Comparison of ENCODE assay signal across 17 cellular contexts in genomic region chr9:37437010-37437409, GRCh38.
"Had no signal": no experiment of that assay in that cellular context is flagged by ENCODE, and none has a peak within 500 bp of the region (broad histone marks: within the 10 kb centered on the region; RNA-seq: fewer than 3 reads in every experiment).

No MANE protein-coding gene starts in this region.

- H3K4me3 ChIP-seq: coronary artery, esophagus muscularis mucosa, pancreas, tibial nerve had no signal

- H3K4me1 Mint-ChIP-seq: activated CD4-positive, alpha-beta T cell treated with anti-CD3 and anti-CD28 coated beads for 36 hours had no signal

- H3K27me3 Mint-ChIP-seq: activated CD4-positive, alpha-beta memory T cell treated with anti-CD3 and anti-CD28 coated beads for 36 hours; activated CD4-positive, alpha-beta T cell treated with anti-CD3 and anti-CD28 coated beads for 36 hours; naive thymus-derived CD8-positive, alpha-beta T cell had no signal

- H3K27ac Mint-ChIP-seq: activated CD4-positive, alpha-beta memory T cell treated with anti-CD3 and anti-CD28 coated beads for 36 hours; activated CD4-positive, alpha-beta T cell treated with anti-CD3 and anti-CD28 coated beads for 36 hours; activated naive CD4-positive, alpha-beta T cell treated with anti-CD3 and anti-CD28 coated beads for 36 hours; activated T-helper 2 cell treated with anti-CD3 and anti-CD28 coated beads, Interferon-gamma antibody, Interleukin-2, Interleukin-4, amounts not matched to agents 10 μg/mL and 5 μg/mL and 100 μg/mL, durations not matched to agents 14 hours and 24 hours and 36 hours had no signal

- H3K9me3 Mint-ChIP-seq: activated CD4-positive, alpha-beta memory T cell treated with anti-CD3 and anti-CD28 coated beads for 36 hours; activated naive CD4-positive, alpha-beta T cell treated with anti-CD3 and anti-CD28 coated beads for 36 hours; activated T-helper 2 cell treated with anti-CD3 and anti-CD28 coated beads, Interferon-gamma antibody, Interleukin-2, Interleukin-4, amounts not matched to agents 10 μg/mL and 5 μg/mL and 100 μg/mL, durations not matched to agents 14 hours and 24 hours and 36 hours; immature natural killer cell; naive thymus-derived CD8-positive, alpha-beta T cell had no signal

- H3K27me3 ChIP-seq: esophagus muscularis mucosa, pancreas, tibial nerve had no signal

- DNase-seq: activated CD4-positive, alpha-beta memory T cell treated with anti-CD3 and anti-CD28 coated beads for 36 hours; activated CD4-positive, alpha-beta T cell treated with anti-CD3 and anti-CD28 coated beads for 36 hours; activated naive CD4-positive, alpha-beta T cell treated with anti-CD3 and anti-CD28 coated beads for 36 hours; activated T-cell treated with anti-CD3 and anti-CD28 coated beads for 4 hours; immature natural killer cell; kidney glomerular epithelial cell; mesenchymal stem cell; naive thymus-derived CD8-positive, alpha-beta T cell; stimulated activated CD4-positive, alpha-beta T cell treated with anti-CD3 and anti-CD28 coated beads, Interleukin-2, amount 100 ng/mL, for 24 hours; stimulated activated naive CD4-positive, alpha-beta T cell treated with Interleukin-2 at 50 U/mL for 16 hours; SW 1271; WERI-Rb-1 had no signal

- H3K27ac ChIP-seq: coronary artery, esophagus muscularis mucosa, pancreas, WERI-Rb-1 had no signal

- ATAC-seq: activated CD4-positive, alpha-beta T cell treated with anti-CD3 and anti-CD28 coated beads for 36 hours; naive thymus-derived CD8-positive, alpha-beta T cell had no signal

- H3K4me3 Mint-ChIP-seq: activated CD4-positive, alpha-beta memory T cell treated with anti-CD3 and anti-CD28 coated beads for 36 hours; activated CD4-positive, alpha-beta T cell treated with anti-CD3 and anti-CD28 coated beads for 36 hours; activated naive CD4-positive, alpha-beta T cell treated with anti-CD3 and anti-CD28 coated beads for 36 hours; immature natural killer cell; naive thymus-derived CD8-positive, alpha-beta T cell had no signal

- H3K9me3 ChIP-seq: esophagus muscularis mucosa, pancreas, tibial nerve had no signal
